ENCODE assay signal across 9 cellular contexts in genomic region chr10:77493851-77494788, GRCh38.
A peak's percentile ranks its signal among the peaks of the same experiment; 100 is the strongest.
DNase-seq lines count a peak whose midpoint lies in the region; ATAC-seq and TF ChIP-seq lines count a peak whose summit lies in the region.
"Had no signal": no experiment of that assay in that cellular context is flagged by ENCODE, and none has a peak within 500 bp of the region (broad histone marks: within the 10 kb centered on the region; RNA-seq: fewer than 3 reads in every experiment).

No MANE protein-coding gene starts in this region.

- no peak overlapping the region for H3K27ac Mint-ChIP-seq in activated T-cell treated with anti-CD3 and anti-CD28 coated beads, Interleukin-2, amount 50 U/mL, for 72 hours
- H3K27ac Mint-ChIP-seq in activated T-cell treated with anti-CD3 and anti-CD28 coated beads, Interleukin-2, amount 50 U/mL, for 24 hours: no peak overlapping the region
- peak overlapping the region; percentile 19 for H3K27ac Mint-ChIP-seq in type B pancreatic cell
- H3K27ac Mint-ChIP-seq in activated CD8-positive, alpha-beta T cell treated with anti-CD3 and anti-CD28 coated beads for 36 hours: no peak overlapping the region

- H3K36me3 ChIP-seq in sigmoid colon: peaks cover 0 to 9% (median 0%) of the 10 kb centered on the region in 4 donors

- WGBS in sigmoid colon, 2 donors: 72 to 79% methylated on average over 14 of the region's 14 CpGs

- TF ChIP-seq POLR2A in sigmoid colon (IDR thresholded peaks at IDR 0.05): no peak

- peaks cover 9% of the 10 kb centered on the region for H3K27me3 Mint-ChIP-seq in activated T-cell treated with anti-CD3 and anti-CD28 coated beads, Interleukin-2, amount 50 U/mL, for 72 hours (ENCODE audit: low read depth)
- H3K27me3 Mint-ChIP-seq in activated T-cell treated with anti-CD3 and anti-CD28 coated beads, Interleukin-2, amount 50 U/mL, for 24 hours: peaks cover 5% of the 10 kb centered on the region
- no peaks in the 10 kb centered on the region for H3K27me3 Mint-ChIP-seq in type B pancreatic cell
- H3K27me3 Mint-ChIP-seq in activated CD8-positive, alpha-beta T cell treated with anti-CD3 and anti-CD28 coated beads for 36 hours: peaks cover 6% of the 10 kb centered on the region

- POLR2A ChIA-PET in activated CD8-positive, alpha-beta T cell treated with anti-CD3 and anti-CD28 coated beads for 36 hours (lab: Charles Lee): no interaction called here

- no peak for TF ChIP-seq EP300 in sigmoid colon (IDR thresholded peaks at IDR 0.05)

- DNase-seq in activated T-cell treated with anti-CD3 and anti-CD28 coated beads, Interleukin-2, amount 50 U/mL, for 72 hours: no peak
- no peak for DNase-seq in activated T-cell treated with anti-CD3 and anti-CD28 coated beads, Interleukin-2, amount 50 U/mL, for 24 hours
- DNase-seq in NCI-H446 (lab: John Stamatoyannopoulos, UW) (peak; percentile 65 to 73), foreskin fibroblast (peak in 1 of 2 donors; percentile 60), type B pancreatic cell (ENCODE audit: extremely low spot score, unreplicated experiment) (no peak), sigmoid colon (no peak), mesenteric fat pad (ENCODE audit: low spot score) (no peak)
- no peak for DNase-seq in activated CD8-positive, alpha-beta T cell treated with anti-CD3 and anti-CD28 coated beads for 36 hours

- H3K9me3 Mint-ChIP-seq in activated T-cell treated with anti-CD3 and anti-CD28 coated beads, Interleukin-2, amount 50 U/mL, for 72 hours: no peaks in the 10 kb centered on the region
- H3K9me3 Mint-ChIP-seq in activated T-cell treated with anti-CD3 and anti-CD28 coated beads, Interleukin-2, amount 50 U/mL, for 24 hours: no peaks in the 10 kb centered on the region
- no peaks in the 10 kb centered on the region for H3K9me3 Mint-ChIP-seq in type B pancreatic cell
- H3K9me3 Mint-ChIP-seq in activated CD8-positive, alpha-beta T cell treated with anti-CD3 and anti-CD28 coated beads for 36 hours: no peaks in the 10 kb centered on the region

- no peaks in the 10 kb centered on the region for H3K27me3 ChIP-seq in sigmoid colon

- no peaks in the 10 kb centered on the region for H3K36me3 Mint-ChIP-seq in activated T-cell treated with anti-CD3 and anti-CD28 coated beads, Interleukin-2, amount 50 U/mL, for 72 hours (ENCODE audit: insufficient read depth in 2 of 2)
- no peaks in the 10 kb centered on the region for H3K36me3 Mint-ChIP-seq in activated T-cell treated with anti-CD3 and anti-CD28 coated beads, Interleukin-2, amount 50 U/mL, for 24 hours (ENCODE audit: low read depth)
- no peaks in the 10 kb centered on the region for H3K36me3 Mint-ChIP-seq in type B pancreatic cell
- H3K36me3 Mint-ChIP-seq in activated CD8-positive, alpha-beta T cell treated with anti-CD3 and anti-CD28 coated beads for 36 hours (ENCODE audit: low read depth): no peaks in the 10 kb centered on the region

- peak overlapping the region in 1 of 4 donors; percentile 30 for H3K27ac ChIP-seq in sigmoid colon
- H3K27ac ChIP-seq: HL-60 had no signal

- peak; percentile 46 for TF ChIP-seq CTCF in foreskin fibroblast (IDR thresholded peaks at IDR 0.05; ENCODE audit: low read depth, low read length)
- peak; percentile 59 for TF ChIP-seq CTCF in type B pancreatic cell (conservative IDR thresholded peaks at IDR 0.05)
- TF ChIP-seq CTCF in activated CD8-positive, alpha-beta T cell treated with anti-CD3 and anti-CD28 coated beads for 36 hours (IDR thresholded peaks at IDR 0.05): no peak
- peak in 1 of 4 experiments; percentile 20 for TF ChIP-seq CTCF in sigmoid colon (IDR thresholded peaks at IDR 0.05)

- intact Hi-C loops in activated CD8-positive, alpha-beta T cell treated with anti-CD3 and anti-CD28 coated beads for 36 hours (cut with micrococcal nuclease): no loop called here
- intact Hi-C loops in sigmoid colon (cut with DNase I): no loop called here

- peaks cover 0 to 60% (median 31%) of the 10 kb centered on the region in 4 donors for H3K4me1 ChIP-seq in sigmoid colon

- H3K9me3 ChIP-seq in sigmoid colon: no peaks in the 10 kb centered on the region

- no peaks in the 10 kb centered on the region for H3K4me1 Mint-ChIP-seq in activated T-cell treated with anti-CD3 and anti-CD28 coated beads, Interleukin-2, amount 50 U/mL, for 72 hours (ENCODE audit: low read depth)
- no peaks in the 10 kb centered on the region for H3K4me1 Mint-ChIP-seq in activated T-cell treated with anti-CD3 and anti-CD28 coated beads, Interleukin-2, amount 50 U/mL, for 24 hours (ENCODE audit: low read depth)
- peaks cover 23% of the 10 kb centered on the region for H3K4me1 Mint-ChIP-seq in type B pancreatic cell (ENCODE audit: unreplicated experiment)
- H3K4me1 Mint-ChIP-seq in activated CD8-positive, alpha-beta T cell treated with anti-CD3 and anti-CD28 coated beads for 36 hours (ENCODE audit: low read depth): no peaks in the 10 kb centered on the region

- no peak overlapping the region for H3K4me3 Mint-ChIP-seq in activated T-cell treated with anti-CD3 and anti-CD28 coated beads, Interleukin-2, amount 50 U/mL, for 72 hours
- no peak overlapping the region for H3K4me3 Mint-ChIP-seq in activated T-cell treated with anti-CD3 and anti-CD28 coated beads, Interleukin-2, amount 50 U/mL, for 24 hours
- no peak overlapping the region for H3K4me3 Mint-ChIP-seq in type B pancreatic cell
- no peak overlapping the region for H3K4me3 Mint-ChIP-seq in activated CD8-positive, alpha-beta T cell treated with anti-CD3 and anti-CD28 coated beads for 36 hours

- CTCF ChIA-PET in activated CD8-positive, alpha-beta T cell treated with anti-CD3 and anti-CD28 coated beads for 36 hours (lab: Charles Lee): no interaction called here

- no peak overlapping the region for H3K4me3 ChIP-seq in foreskin fibroblast (ENCODE audit: low read depth in 1 of 2, low read length in 2 of 2)
- no peak overlapping the region for H3K4me3 ChIP-seq in sigmoid colon

- peak; percentile 32 to 69 for ATAC-seq in activated T-cell treated with anti-CD3 and anti-CD28 coated beads, Interleukin-2, amount 50 U/mL, for 72 hours (replicated peaks in 1 of 2)
- no peak for ATAC-seq in activated CD8-positive, alpha-beta T cell treated with anti-CD3 and anti-CD28 coated beads for 36 hours

Comparison
In these comparisons a context has a peak if more than half of its experiments do, and no peak if none do; other contexts are left out.
1. DNase-seq: peak in NCI-H446 (2 of 2); none in activated T-cell treated with anti-CD3 and anti-CD28 coated beads, Interleukin-2, amount 50 U/mL, for 72 hours (0 of 2), activated T-cell treated with anti-CD3 and anti-CD28 coated beads, Interleukin-2, amount 50 U/mL, for 24 hours (single experiment), type B pancreatic cell (single experiment), activated CD8-positive, alpha-beta T cell treated with anti-CD3 and anti-CD28 coated beads for 36 hours (single experiment), sigmoid colon (single experiment) and mesenteric fat pad (single experiment).